Comparison of ENCODE assay signal across 8 cellular contexts in the genomic region with DNA sequence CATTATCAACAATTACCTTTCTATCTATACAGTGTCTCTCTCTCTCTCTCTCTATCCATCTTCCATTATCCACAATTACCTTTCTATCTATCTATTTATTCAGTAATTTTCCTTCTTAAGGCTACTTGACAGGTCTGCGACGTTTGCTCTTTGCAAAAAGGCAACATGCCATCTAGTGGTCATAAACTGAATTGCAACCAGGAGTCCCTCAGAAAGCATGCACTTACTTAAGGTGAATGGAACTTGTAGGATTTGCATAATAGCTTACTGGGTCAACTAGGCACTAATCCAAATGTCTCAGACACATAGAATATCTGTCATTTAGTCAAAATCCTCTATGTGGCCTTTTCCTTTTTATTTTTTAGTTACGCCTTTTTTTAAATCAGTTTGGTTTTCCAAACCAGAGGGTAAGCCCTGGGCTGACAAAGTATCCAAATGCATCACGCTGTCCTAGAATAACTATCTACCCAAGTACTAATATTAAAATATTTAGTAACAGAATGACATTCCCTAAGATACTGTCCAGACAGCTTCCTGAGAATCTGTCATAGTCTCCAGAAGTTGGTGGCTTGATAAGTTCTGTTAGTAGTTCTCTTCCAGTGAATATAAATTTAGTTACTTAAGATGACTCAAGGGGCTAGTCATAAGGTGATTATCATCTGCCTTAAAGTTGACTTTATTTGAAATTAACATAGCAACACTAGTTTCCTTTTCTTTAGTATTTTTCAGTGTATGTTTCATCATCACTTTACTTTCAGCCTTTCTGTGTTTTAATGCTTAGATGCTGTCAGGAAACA.
DNase-seq lines count a peak whose midpoint lies in the region; ATAC-seq, FAIRE-seq and TF ChIP-seq lines count a peak whose summit lies in the region.

No MANE protein-coding gene starts in this region.

- no peak for ATAC-seq in activated naive CD8-positive, alpha-beta T cell treated with anti-CD3 and anti-CD28 coated beads, Interleukin-2, amount 50 U/mL, for 24 hours
- ATAC-seq in left cardiac atrium: peak; percentile 58 to 65

- no peak overlapping the region for H3K27ac Mint-ChIP-seq in activated naive CD8-positive, alpha-beta T cell treated with anti-CD3 and anti-CD28 coated beads, Interleukin-2, amount 50 U/mL, for 24 hours

- in situ Hi-C loops in KBM-7 (cut with MboI; ENCODE audit: low pct_unique_long_range_greater_than_20kb, low sequenced_read_pairs): no loop called here

- no peak overlapping the region for H3K4me3 Mint-ChIP-seq in activated naive CD8-positive, alpha-beta T cell treated with anti-CD3 and anti-CD28 coated beads, Interleukin-2, amount 50 U/mL, for 24 hours

- peak; percentile 30 for DNase-seq in activated gamma-delta T cell treated with Interleukin-2 at 50 U/mL for 16 hours
- DNase-seq in activated gamma-delta T cell (lab: John Stamatoyannopoulos, UW): no peak
- peak; percentile 6 for DNase-seq in H54 (ENCODE audit: insufficient read length, low spot score)
- peak; percentile 71 for DNase-seq in KBM-7
- peak; percentile 2 for DNase-seq in NOMO-1 treated with dmso at 0.1 percent for 144 hours (lab: John Stamatoyannopoulos, UW; ENCODE audit: unreplicated experiment)
- peak; percentile 18 for DNase-seq in activated naive CD8-positive, alpha-beta T cell treated with anti-CD3 and anti-CD28 coated beads, Interleukin-2, amount 50 U/mL, for 24 hours
- DNase-seq in left cardiac atrium: no peak
- peak; percentile 52 for DNase-seq in retina

- peaks cover 2% of the 10 kb centered on the region for H3K27me3 Mint-ChIP-seq in activated naive CD8-positive, alpha-beta T cell treated with anti-CD3 and anti-CD28 coated beads, Interleukin-2, amount 50 U/mL, for 24 hours

- no peaks in the 10 kb centered on the region for H3K36me3 Mint-ChIP-seq in activated naive CD8-positive, alpha-beta T cell treated with anti-CD3 and anti-CD28 coated beads, Interleukin-2, amount 50 U/mL, for 24 hours (ENCODE audit: low read depth)

- peaks cover 5% of the 10 kb centered on the region for H3K9me3 Mint-ChIP-seq in activated naive CD8-positive, alpha-beta T cell treated with anti-CD3 and anti-CD28 coated beads, Interleukin-2, amount 50 U/mL, for 24 hours

- intact Hi-C loops in left cardiac atrium (cut with DNase I): no loop called here

- H3K4me1 Mint-ChIP-seq in activated naive CD8-positive, alpha-beta T cell treated with anti-CD3 and anti-CD28 coated beads, Interleukin-2, amount 50 U/mL, for 24 hours: no peaks in the 10 kb centered on the region

- FAIRE-seq in H54 (lab: Jason Lieb, UNC): no peak

- TF ChIP-seq POLR2A in H54 (IDR thresholded peaks at IDR 0.05; ENCODE audit: low read depth, low read length): no peak

Comparison
In these comparisons a context has a peak if more than half of its experiments do, and no peak if none do; other contexts are left out.
1. DNase-seq: peak in activated gamma-delta T cell treated with Interleukin-2 at 50 U/mL for 16 hours (single experiment), H54 (single experiment), KBM-7 (single experiment), NOMO-1 treated with dmso at 0.1 percent for 144 hours (single experiment), activated naive CD8-positive, alpha-beta T cell treated with anti-CD3 and anti-CD28 coated beads, Interleukin-2, amount 50 U/mL, for 24 hours (single experiment) and retina (single experiment); none in activated gamma-delta T cell (single experiment) and left cardiac atrium (single experiment).